In genomic region chr9:124521142-124521541, GRCh38 we compare ENCODE assay signal across 1 cellular context.
TF ChIP-seq lines count a peak whose summit lies in the region.

No MANE protein-coding gene starts in this region.

TF ChIP-seq in HepG2, 621 proteins besides CTCF, POLR2A, EP300 and RAD21:
- TF ChIP-seq ZNF687 (CRISPR knock-in tag; IDR thresholded peaks at IDR 0.05) (peak; percentile 56; the same call in 1 of the 2 replicates), FOXP4 (CRISPR knock-in tag; IDR thresholded peaks at IDR 0.05) (no peak), ZBTB38 (CRISPR knock-in tag; IDR thresholded peaks at IDR 0.05) (peak; percentile 34; the same call in 1 of the 2 replicates), ZNF350 (CRISPR knock-in tag; IDR thresholded peaks at IDR 0.05; ENCODE audit: borderline replicate concordance, low read depth) (no peak), THAP11 (CRISPR knock-in tag; IDR thresholded peaks at IDR 0.05) (no peak), ZNF768 (CRISPR knock-in tag; IDR thresholded peaks at IDR 0.05) (no peak)
